In the genomic region with DNA sequence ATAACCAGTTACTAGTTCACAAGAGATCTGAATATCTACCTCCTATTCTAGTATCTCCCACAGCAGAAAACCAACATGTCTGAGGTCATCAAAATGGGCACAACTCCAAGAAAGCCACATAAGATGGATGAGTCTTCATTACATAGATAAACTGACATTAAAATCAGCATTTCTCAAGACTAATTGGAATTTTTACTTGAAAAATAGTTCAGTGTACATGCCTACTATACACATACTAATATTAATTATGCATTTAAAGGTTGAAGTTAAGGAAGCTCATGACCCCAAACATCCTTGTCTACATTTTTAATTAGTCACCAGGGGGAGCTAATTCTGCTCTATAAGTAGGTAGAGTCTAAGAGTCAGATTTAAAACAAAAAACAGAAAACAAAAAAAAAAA, we compare ENCODE assay signal across 11 cellular contexts. TPM values are rescaled to one million over a fixed set of nuclear protein-coding genes. Genes with fewer than 3 reads are reported as not detected.
DNase-seq lines count a peak whose midpoint lies in the region; ATAC-seq, FAIRE-seq and TF ChIP-seq lines count a peak whose summit lies in the region.
"Had no signal": no experiment of that assay in that cellular context is flagged by ENCODE, and none has a peak within 500 bp of the region (broad histone marks: within the 10 kb centered on the region; RNA-seq: fewer than 3 reads in every experiment).

No MANE protein-coding gene starts in this region.

- no peak overlapping the region for H3K27ac Mint-ChIP-seq in nephron
- H3K27ac Mint-ChIP-seq: activated T-cell treated with anti-CD3 and anti-CD28 coated beads, Interleukin-2, amount 50 U/mL, for 24 hours had no signal

- H3K4me1 Mint-ChIP-seq in nephron, result peaks cover 27% of the 10 kb centered on the region

- H3K27me3 Mint-ChIP-seq in nephron (ENCODE audit: low read depth), result no peaks in the 10 kb centered on the region

- H3K27me3 ChIP-seq in MG63, result no peaks in the 10 kb centered on the region

- no peaks in the 10 kb centered on the region for H3K36me3 ChIP-seq in MG63

- H3K4me3 Mint-ChIP-seq in nephron, result no peak overlapping the region
- H3K4me3 Mint-ChIP-seq: activated T-cell treated with anti-CD3 and anti-CD28 coated beads, Interleukin-2, amount 50 U/mL, for 24 hours had no signal

- DNase-seq in MG63 (peak; percentile 7), astrocyte of the hippocampus (ENCODE audit: low read depth, low spot score) (peak; percentile 66), GM03348 (ENCODE audit: low spot score) (no peak)
- DNase-seq: activated T-cell treated with anti-CD3 and anti-CD28 coated beads, Interleukin-2, amount 50 U/mL, for 24 hours; stimulated activated CD4-positive, alpha-beta T cell treated with anti-CD3 and anti-CD28 coated beads, Interleukin-4, amount 100 ng/mL, for 24 hours had no signal

- TF ChIP-seq CTCF in nephron (IDR thresholded peaks at IDR 0.05; ENCODE audit: unreplicated experiment in 3 of 3), result peak in 2 of 3 experiments; percentile 19 to 29

- no peaks in the 10 kb centered on the region for H3K9me3 Mint-ChIP-seq in nephron
- H3K9me3 Mint-ChIP-seq: activated T-cell treated with anti-CD3 and anti-CD28 coated beads, Interleukin-2, amount 50 U/mL, for 24 hours had no signal

- peaks cover 42% of the 10 kb centered on the region for H3K36me3 Mint-ChIP-seq in nephron (ENCODE audit: low read depth)

- ATAC-seq in HG03196 (IDR thresholded peaks at IDR 0.05; ENCODE audit: unreplicated experiment) (no peak), esophagus mucosa (no peak), HG03354 (IDR thresholded peaks at IDR 0.05; ENCODE audit: poor library complexity, severe bottlenecking, unreplicated experiment) (no peak)

- FAIRE-seq in G401.6 (lab: Jason Lieb, UNC), result peak; percentile 36
- FAIRE-seq: urothelium cell line had no signal

- peaks cover 3% of the 10 kb centered on the region; the same call in 1 of the 2 replicates for H3K9me3 ChIP-seq in MG63

- H3K4me3 ChIP-seq in MG63, result no peak overlapping the region

RNA-seq across cellular contexts. Expression of a gene that starts 41.9 kb away (rescaled TPM):
- 5.0 and 9.1 TPM in 2 replicates for total RNA-seq in MG63 (2014; rRNA removed; shearing (Covaris generic); ENCODE audit: low replicate concordance)
- 3.3 TPM for total RNA-seq in esophagus mucosa
